ENCODE assay signal across 8 cellular contexts in the genomic region with DNA sequence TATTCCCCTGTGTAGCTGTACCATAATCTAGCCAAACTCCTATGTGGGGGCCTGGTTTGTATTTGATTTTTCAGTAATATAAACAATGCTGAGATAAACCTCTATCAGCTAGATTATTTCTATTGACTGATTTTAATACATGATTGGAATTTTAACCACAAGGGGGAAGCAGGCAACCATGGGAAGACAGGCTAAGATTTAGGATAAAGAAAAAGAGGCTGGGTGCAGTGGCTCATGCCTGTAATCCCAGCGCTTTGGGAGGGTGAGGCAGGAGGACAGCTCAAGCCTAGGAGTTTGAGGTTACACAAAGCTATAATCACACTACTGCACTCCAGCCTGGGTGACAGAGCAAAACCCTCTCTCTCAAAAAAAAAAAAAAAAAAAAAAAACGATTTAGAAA. TPM values are rescaled to one million over a fixed set of nuclear protein-coding genes. Genes with fewer than 3 reads are reported as not detected.
DNase-seq lines count a peak whose midpoint lies in the region; ATAC-seq and TF ChIP-seq lines count a peak whose summit lies in the region.

No MANE protein-coding gene starts in this region.

- peaks cover 4% of the 10 kb centered on the region for H3K27me3 Mint-ChIP-seq in activated CD4-positive, alpha-beta T cell treated with anti-CD3 and anti-CD28 coated beads, Interleukin-2, amount 10 ng/mL, durations not matched to agents 24 days and 14 days

- no peaks in the 10 kb centered on the region for H3K36me3 Mint-ChIP-seq in activated CD4-positive, alpha-beta T cell treated with anti-CD3 and anti-CD28 coated beads, Interleukin-2, amount 10 ng/mL, durations not matched to agents 24 days and 14 days (ENCODE audit: low read depth)

- H3K36me3 ChIP-seq in OCI-LY3 (replicated peaks; ENCODE audit: low read depth, low read length): no peaks in the 10 kb centered on the region
- H3K36me3 ChIP-seq in esophagus muscularis mucosa: no peaks in the 10 kb centered on the region
- H3K36me3 ChIP-seq in psoas muscle (ENCODE audit: insufficient read depth in 1 of 2, low read depth in 1 of 2): no peaks in the 10 kb centered on the region

- no peaks in the 10 kb centered on the region for H4K20me1 ChIP-seq in OCI-LY3 (ENCODE audit: insufficient read depth, low read length)

- H3K4me3 Mint-ChIP-seq in activated CD4-positive, alpha-beta T cell treated with anti-CD3 and anti-CD28 coated beads, Interleukin-2, amount 10 ng/mL, durations not matched to agents 24 days and 14 days: no peak overlapping the region

- H3K4me1 Mint-ChIP-seq in activated CD4-positive, alpha-beta T cell treated with anti-CD3 and anti-CD28 coated beads, Interleukin-2, amount 10 ng/mL, durations not matched to agents 24 days and 14 days: no peaks in the 10 kb centered on the region

- H3K4me3 ChIP-seq in OCI-LY3 (ENCODE audit: low read length) (no peak overlapping the region), esophagus muscularis mucosa (no peak overlapping the region), psoas muscle (no peak overlapping the region)

- DNase-seq in GM10266 (ENCODE audit: extremely low spot score): no peak
- no peak for DNase-seq in esophagus muscularis mucosa (ENCODE audit: extremely low spot score)
- DNase-seq in psoas muscle: no peak
- no peak for DNase-seq in activated CD4-positive, alpha-beta T cell treated with anti-CD3 and anti-CD28 coated beads, Interleukin-2, amount 10 ng/mL, durations not matched to agents 24 days and 14 days
- no peak for DNase-seq in cerebellar nuclear complex (lab: John Stamatoyannopoulos, UW)

- ATAC-seq in psoas muscle (peak in 3 of 4 donors; percentile 56 to 67 (median 61)), HG03469 (IDR thresholded peaks at IDR 0.05; ENCODE audit: unreplicated experiment) (no peak), GM21529 (IDR thresholded peaks at IDR 0.05; ENCODE audit: unreplicated experiment) (no peak)

- TF ChIP-seq POLR2A in esophagus muscularis mucosa (IDR thresholded peaks at IDR 0.05; ENCODE audit: low read depth): no peak

- H3K4me2 ChIP-seq in OCI-LY3 (ENCODE audit: low read length): no peak overlapping the region

- no peak overlapping the region for H3K27ac Mint-ChIP-seq in activated CD4-positive, alpha-beta T cell treated with anti-CD3 and anti-CD28 coated beads, Interleukin-2, amount 10 ng/mL, durations not matched to agents 24 days and 14 days

- no peaks in the 10 kb centered on the region for H3K9me3 ChIP-seq in OCI-LY3 (ENCODE audit: insufficient read depth, low read length)
- H3K9me3 ChIP-seq in esophagus muscularis mucosa: no peaks in the 10 kb centered on the region
- no peaks in the 10 kb centered on the region for H3K9me3 ChIP-seq in psoas muscle

- no peak overlapping the region for H3K9ac ChIP-seq in OCI-LY3 (ENCODE audit: low read length)

- no peak for TF ChIP-seq EP300 in esophagus muscularis mucosa (IDR thresholded peaks at IDR 0.05)

- H3K27ac ChIP-seq in OCI-LY3 (ENCODE audit: low read length): no peak overlapping the region
- H3K27ac ChIP-seq in esophagus muscularis mucosa (replicated peaks in 1 of 4): no peak overlapping the region
- no peak overlapping the region for H3K27ac ChIP-seq in psoas muscle

- H3K9me3 Mint-ChIP-seq in activated CD4-positive, alpha-beta T cell treated with anti-CD3 and anti-CD28 coated beads, Interleukin-2, amount 10 ng/mL, durations not matched to agents 24 days and 14 days: no peaks in the 10 kb centered on the region

- TF ChIP-seq CTCF in GM10266 (IDR thresholded peaks at IDR 0.05; ENCODE audit: control insufficient read depth, insufficient read depth, low read depth, missing control alignments) (peak; percentile 30), OCI-LY3 (IDR thresholded peaks at IDR 0.05; ENCODE audit: low read depth, low read length) (peak; percentile 28; the same call in 1 of the 2 replicates), esophagus muscularis mucosa (IDR thresholded peaks at IDR 0.05) (peak; percentile 51 to 68 (median 66)), psoas muscle (IDR thresholded peaks at IDR 0.05) (peak; percentile 64)

- H3K27me3 ChIP-seq in OCI-LY3 (ENCODE audit: low read depth, low read length) (no peaks in the 10 kb centered on the region), esophagus muscularis mucosa (no peaks in the 10 kb centered on the region), psoas muscle (ENCODE audit: insufficient read depth in 3 of 3, low read length in 2 of 3) (no peaks in the 10 kb centered on the region)

- WGBS in esophagus muscularis mucosa: 33% methylated on average over 2 of the region's 2 CpGs
- 31 to 42% (median 38%) methylated on average over 2 of the region's 2 CpGs for WGBS in psoas muscle, 3 donors

- H3K4me1 ChIP-seq in OCI-LY3 (ENCODE audit: low read length) (no peaks in the 10 kb centered on the region), esophagus muscularis mucosa (peaks cover 49 to 68% (median 64%) of the 10 kb centered on the region in 4 donors), psoas muscle (peaks cover 25% of the 10 kb centered on the region)

- no peaks in the 10 kb centered on the region for H3K79me2 ChIP-seq in OCI-LY3 (ENCODE audit: low read length)

- intact Hi-C loops in esophagus muscularis mucosa (cut with DNase I) (loop anchor here (10.0 kb wide), 1 partner anchor 217 kb away; no protein-coding TSS in a partner anchor), psoas muscle (cut with DNase I) (loop anchor here (2.0 to 5.0 kb wide), 4 partner anchors 47 to 160 kb away; no protein-coding TSS in a partner anchor)
- intact Hi-C loops in activated CD4-positive, alpha-beta T cell treated with anti-CD3 and anti-CD28 coated beads, Interleukin-2, amount 10 ng/mL, durations not matched to agents 24 days and 14 days (cut with micrococcal nuclease): loop anchor here (1.0 kb wide), 1 partner anchor 113 kb away; no protein-coding TSS in a partner anchor

- no peak overlapping the region for H2AFZ ChIP-seq in OCI-LY3 (ENCODE audit: low read depth, low read length)

RNA-seq across cellular contexts. Expression of gene GPX3, which starts 18.1 kb away (rescaled TPM):
- total RNA-seq in esophagus muscularis mucosa (1,000 to 10,000 TPM; 1,165 to 3,724 (median 1,939) TPM), psoas muscle (100 to 1,000 TPM; 447 to 852 (median 690) TPM)
- polyA plus RNA-seq in psoas muscle: 100 to 1,000 TPM; 551 to 766 (median 552) TPM
- not detected in 2 replicates for total RNA-seq in activated CD4-positive, alpha-beta T cell treated with anti-CD3 and anti-CD28 coated beads, Interleukin-2, amount 10 ng/mL, durations not matched to agents 24 days and 14 days

Comparison
In these comparisons a context has a peak if more than half of its experiments do, and no peak if none do; other contexts are left out.
1. ATAC-seq: peak in psoas muscle (3 of 4); none in HG03469 (single experiment) and GM21529 (single experiment).
2. RNA of gene GPX3, which starts 18.1 kb away (total RNA-seq): 1,165 to 3,724 TPM in esophagus muscularis mucosa and 447 to 852 TPM in psoas muscle; not detected in activated CD4-positive, alpha-beta T cell treated with anti-CD3 and anti-CD28 coated beads, Interleukin-2, amount 10 ng/mL, durations not matched to agents 24 days and 14 days; every median in the first group is over 100 times any median in the second.
3. Peak in every context shown above with its lines, with median percentiles within 50 percentile points of each other: CTCF ChIP-seq.